In genomic region chr12:20602671-20603402, GRCh38 we compare ENCODE assay signal across 14 cellular contexts.
DNase-seq lines count a peak whose midpoint lies in the region; ATAC-seq and TF ChIP-seq lines count a peak whose summit lies in the region.
"Had no signal": no experiment of that assay in that cellular context is flagged by ENCODE, and none has a peak within 500 bp of the region (broad histone marks: within the 10 kb centered on the region; RNA-seq: fewer than 3 reads in every experiment).

No MANE protein-coding gene starts in this region.

- TF ChIP-seq POLR2A in esophagus muscularis mucosa (IDR thresholded peaks at IDR 0.05; ENCODE audit: low read depth) (no peak), breast epithelium (IDR thresholded peaks at IDR 0.05) (no peak)

- no peaks in the 10 kb centered on the region for H3K36me3 Mint-ChIP-seq in mesothelial cell of epicardium

- no peaks in the 10 kb centered on the region for H3K27me3 Mint-ChIP-seq in mesothelial cell of epicardium (ENCODE audit: low read depth)

- no peak for DNase-seq in Right ventricle myocardium inferior (ENCODE audit: missing footprints)
- no peak for DNase-seq in cardiac septum (ENCODE audit: low spot score)
- no peak for DNase-seq in esophagus muscularis mucosa (ENCODE audit: extremely low spot score)
- DNase-seq in mesothelial cell of epicardium (ENCODE audit: low spot score in 2 of 2, unreplicated experiment in 2 of 2) = no peak
- DNase-seq in aorta = no peak
- no peak for DNase-seq in activated CD4-positive, alpha-beta T cell treated with anti-CD3 and anti-CD28 coated beads, Interleukin-2, amount 50 U/mL, for 48 hours
- no peak for DNase-seq in breast epithelium (ENCODE audit: low spot score in 2 of 2)
- DNase-seq: activated CD8-positive, alpha-beta memory T cell treated with anti-CD3 and anti-CD28 coated beads, Interleukin-2, amount 50 U/mL, for 4 hours; DMS 273 treated with DMSO at 0.1 percent for 48 hours; NCI-H1092 treated with DMSO at 0.1 percent for 48 hours; trophoblast cell had no signal

- H3K27ac ChIP-seq in esophagus muscularis mucosa (replicated peaks in 1 of 4) (peak overlapping the region; percentile 49 to 70 (median 68)), aorta (ENCODE audit: low read depth in 1 of 2, low read length in 2 of 2) (peak overlapping the region; percentile 75 to 76), breast epithelium (peak overlapping the region in 1 of 2 donors; percentile 50)
- H3K27ac ChIP-seq: 22Rv1, VCaP had no signal

- H3K27ac Mint-ChIP-seq in mesothelial cell of epicardium = peak overlapping the region; percentile 80

- H3K4me1 ChIP-seq in esophagus muscularis mucosa = peaks cover 20 to 69% (median 54%) of the 10 kb centered on the region in 4 donors
- H3K4me1 ChIP-seq in aorta (ENCODE audit: control insufficient read depth in 1 of 2, insufficient read depth in 2 of 2, low read length in 2 of 2) = peaks cover 0 to 7% of the 10 kb centered on the region in 2 donors
- no peaks in the 10 kb centered on the region for H3K4me1 ChIP-seq in breast epithelium

- intact Hi-C loops in Right ventricle myocardium inferior (cut with DNase I) (loop anchor here (5.0 to 10.0 kb wide), 3 partner anchors 141 to 858 kb away; no protein-coding TSS in a partner anchor), cardiac septum (cut with DNase I) (loop anchor here (5.0 to 10.0 kb wide), 3 partner anchors 236 to 848 kb away; partner anchors contain the start of gene PDE3A), esophagus muscularis mucosa (cut with DNase I) (loop anchor here (5.0 kb wide), 2 partner anchors 141 to 231 kb away; no protein-coding TSS in a partner anchor), aorta (cut with DNase I) (loop anchor here (5.0 to 10.0 kb wide), 4 partner anchors 138 to 948 kb away; no protein-coding TSS in a partner anchor), breast epithelium (cut with DNase I; ENCODE audit: low total_unique reads) (no loop called here)

- H3K9me3 ChIP-seq in esophagus muscularis mucosa (no peaks in the 10 kb centered on the region), aorta (ENCODE audit: control insufficient read depth, low read length) (no peaks in the 10 kb centered on the region), breast epithelium (no peaks in the 10 kb centered on the region)

- TF ChIP-seq CTCF in esophagus muscularis mucosa (IDR thresholded peaks at IDR 0.05) (no peak), mesothelial cell of epicardium (IDR thresholded peaks at IDR 0.05; ENCODE audit: unreplicated experiment) (no peak), breast epithelium (IDR thresholded peaks at IDR 0.05) (no peak)

- H3K4me1 Mint-ChIP-seq in mesothelial cell of epicardium = peaks cover 43% of the 10 kb centered on the region

- TF ChIP-seq EP300 in esophagus muscularis mucosa (IDR thresholded peaks at IDR 0.05) = no peak

- ATAC-seq in Right ventricle myocardium inferior = peak; percentile 51
- ATAC-seq in aorta (ENCODE audit: low FRiP score) = no peak
- no peak for ATAC-seq in HG03432 (IDR thresholded peaks at IDR 0.05; ENCODE audit: unreplicated experiment)

- H3K4me3 ChIP-seq in esophagus muscularis mucosa (peak overlapping the region in 1 of 4 donors; percentile 4), aorta (ENCODE audit: low read length in 2 of 2) (no peak overlapping the region), breast epithelium (no peak overlapping the region)

- H3K36me3 ChIP-seq in esophagus muscularis mucosa (no peaks in the 10 kb centered on the region), aorta (ENCODE audit: control insufficient read depth in 1 of 2, insufficient read depth in 2 of 2, low read length in 1 of 2) (no peaks in the 10 kb centered on the region), breast epithelium (no peaks in the 10 kb centered on the region)

- H3K4me3 Mint-ChIP-seq in mesothelial cell of epicardium = no peak overlapping the region

- no peaks in the 10 kb centered on the region for H3K9me3 Mint-ChIP-seq in mesothelial cell of epicardium

- WGBS in esophagus muscularis mucosa = 23% methylated on average over 4 of the region's 4 CpGs
- 3 to 5% methylated on average over 4 of the region's 4 CpGs for WGBS in aorta, 2 donors

- no peaks in the 10 kb centered on the region for H3K27me3 ChIP-seq in esophagus muscularis mucosa
- no peaks in the 10 kb centered on the region for H3K27me3 ChIP-seq in aorta (ENCODE audit: control insufficient read depth in 1 of 2, insufficient read depth in 2 of 2, low read length in 1 of 2)
- H3K27me3 ChIP-seq in breast epithelium = no peaks in the 10 kb centered on the region
